ENCODE assay signal across 14 cellular contexts in genomic region chr20:50138120-50138478, GRCh38. TPM values are rescaled to one million over a fixed set of nuclear protein-coding genes. Genes with fewer than 3 reads are reported as not detected.
A peak's percentile ranks its signal among the peaks of the same experiment; 100 is the strongest.
DNase-seq lines count a peak whose midpoint lies in the region; ATAC-seq and TF ChIP-seq lines count a peak whose summit lies in the region.
"Had no signal": no experiment of that assay in that cellular context is flagged by ENCODE, and none has a peak within 500 bp of the region (broad histone marks: within the 10 kb centered on the region; RNA-seq: fewer than 3 reads in every experiment).

No MANE protein-coding gene starts in this region.

- H3F3A ChIP-seq in neural progenitor cell (ENCODE audit: low read depth): no peaks in the 10 kb centered on the region

- H3K4me3 ChIP-seq in ACC112 (ENCODE audit: low read depth, low read length) (no peak overlapping the region), neural progenitor cell (no peak overlapping the region)

- peaks cover 30% of the 10 kb centered on the region for H4K20me1 ChIP-seq in neural progenitor cell (ENCODE audit: low read depth)

- peaks cover 14% of the 10 kb centered on the region for H3K4me1 Mint-ChIP-seq in neural progenitor cell

- H3K9me3 ChIP-seq in neural progenitor cell (ENCODE audit: low read depth): no peaks in the 10 kb centered on the region
- H3K9me3 ChIP-seq: BE2C, SK-N-SH had no signal

- H3K4me2 ChIP-seq in neural progenitor cell: no peak overlapping the region
- H3K4me2 ChIP-seq: SK-N-SH had no signal

- H3K36me3 Mint-ChIP-seq in neural progenitor cell: peaks cover 30% of the 10 kb centered on the region

- peaks cover 10% of the 10 kb centered on the region for H3K27me3 Mint-ChIP-seq in neural progenitor cell (ENCODE audit: insufficient read depth, low read depth)

- DNase-seq in Right ventricle myocardium superior (no peak), sciatic nerve (ENCODE audit: low spot score) (no peak), DMS153 (lab: John Stamatoyannopoulos, UW) (no peak), neural progenitor cell (ENCODE audit: low spot score) (no peak), anterior cingulate cortex (lab: John Stamatoyannopoulos, UW) (no peak)
- DNase-seq: activated CD4-positive, alpha-beta T cell treated with anti-CD3 and anti-CD28 coated beads for 4 hours; activated gamma-delta T cell; BE2C; NCI-H1092 treated with DMSO at 0.1 percent for 48 hours; SK-N-SH; stimulated activated naive CD4-positive, alpha-beta T cell had no signal

- H3K4me1 ChIP-seq in ACC112 (ENCODE audit: control insufficient read depth, insufficient read depth, low read length, unreplicated experiment) (peaks cover 48% of the 10 kb centered on the region), neural progenitor cell (no peaks in the 10 kb centered on the region)
- H3K4me1 ChIP-seq: BE2C had no signal

- ATAC-seq in Right ventricle myocardium superior (ENCODE audit: poor library complexity): peak; percentile 38
- ATAC-seq in sciatic nerve: peak; percentile 62
- no peak for ATAC-seq in GM21360 (IDR thresholded peaks at IDR 0.05; ENCODE audit: unreplicated experiment)

- H3K9ac ChIP-seq in neural progenitor cell: no peak overlapping the region
- H3K9ac ChIP-seq: SK-N-SH had no signal

- intact Hi-C loops in Right ventricle myocardium superior (cut with DNase I) (no loop called here), sciatic nerve (cut with DNase I) (no loop called here)

- H3K27ac Mint-ChIP-seq in neural progenitor cell: no peak overlapping the region

- H3K27ac ChIP-seq in ACC112 (ENCODE audit: low read depth, low read length) (peak overlapping the region; percentile 86), VCaP (peak overlapping the region; percentile 16), neural progenitor cell (no peak overlapping the region)

- H3K36me3 ChIP-seq in ACC112 (ENCODE audit: insufficient read depth, low read length) (peaks cover 5% of the 10 kb centered on the region; the same call in 1 of the 2 replicates), neural progenitor cell (no peaks in the 10 kb centered on the region)

- H3K9me3 Mint-ChIP-seq in neural progenitor cell: no peaks in the 10 kb centered on the region

- H3K79me2 ChIP-seq in ACC112 (ENCODE audit: control insufficient read depth, insufficient read depth, low read length, unreplicated experiment) (peaks cover 55% of the 10 kb centered on the region), neural progenitor cell (ENCODE audit: low read depth) (no peaks in the 10 kb centered on the region)

- H3K4me3 Mint-ChIP-seq in neural progenitor cell: no peak overlapping the region

- H3K27me3 ChIP-seq in ACC112 (ENCODE audit: insufficient read depth, low read length) (no peaks in the 10 kb centered on the region), neural progenitor cell (no peaks in the 10 kb centered on the region)
- H3K27me3 ChIP-seq: BE2C had no signal

- no peak for TF ChIP-seq CTCF in VCaP (conservative IDR thresholded peaks at IDR 0.05)
- no peak for TF ChIP-seq CTCF in neural progenitor cell (IDR thresholded peaks at IDR 0.05)

- H2AFZ ChIP-seq in ACC112 (ENCODE audit: low read length, unreplicated experiment): no peak overlapping the region
- no peak overlapping the region for H2AFZ ChIP-seq in neural progenitor cell (replicated peaks)

RNA-seq across cellular contexts. Expression of gene PEDS1, which starts 15.4 kb away (rescaled TPM):
- total RNA-seq in Right ventricle myocardium superior (25.9 TPM), sciatic nerve (39.5 TPM), neural progenitor cell (ENCODE audit: low replicate concordance) (9.5 and 21.6 TPM in 2 replicates)

RNA-seq across cellular contexts. Expression of gene UBE2V1, which starts 25.1 kb away (rescaled TPM):
- 77.8 TPM for total RNA-seq in Right ventricle myocardium superior
- 93.4 TPM for total RNA-seq in sciatic nerve
- total RNA-seq in neural progenitor cell (ENCODE audit: low replicate concordance): 121 and 143 TPM in 2 replicates

RNA-seq across cellular contexts. Expression of gene CEBPB, which starts 52.5 kb away (rescaled TPM):
- total RNA-seq in Right ventricle myocardium superior (57.3 TPM), sciatic nerve (113 TPM), neural progenitor cell (ENCODE audit: low replicate concordance) (1.8 and 2.9 TPM in 2 replicates)

Comparison
In these comparisons a context has a peak if more than half of its experiments do, and no peak if none do; other contexts are left out.
1. RNA of gene CEBPB, which starts 52.5 kb away (total RNA-seq): 113 TPM in sciatic nerve (single experiment) and 57.3 TPM in Right ventricle myocardium superior (single experiment); 1.8 to 2.9 TPM in neural progenitor cell; every median in the first group is over 10 times any median in the second.